ENCODE assay signal across 8 cellular contexts in genomic region chr19:10654610-10655456, GRCh38. TPM values are rescaled to one million over a fixed set of nuclear protein-coding genes. Genes with fewer than 3 reads are reported as not detected.
DNase-seq lines count a peak whose midpoint lies in the region; ATAC-seq and TF ChIP-seq lines count a peak whose summit lies in the region.

No MANE protein-coding gene starts in this region.

- CTCF ChIA-PET in activated CD8-positive, alpha-beta memory T cell treated with anti-CD3 and anti-CD28 coated beads, Interleukin-2, amount 10 ng/mL, durations not matched to agents 7 days and 5 days (lab: Charles Lee): interaction anchor here (1.0 to 2.5 kb wide), 8 partner anchors 9 to 210 kb away, joined by 3 to 11 read pairs (median 4); partner anchors contain the start of genes DNM2 and QTRT1

- H3K27ac Mint-ChIP-seq in activated CD8-positive, alpha-beta memory T cell treated with anti-CD3 and anti-CD28 coated beads, Interleukin-2, amount 10 ng/mL, durations not matched to agents 7 days and 5 days: peak overlapping the region; percentile 82
- peak overlapping the region; percentile 98 for H3K27ac Mint-ChIP-seq in stimulated activated naive CD8-positive, alpha-beta T cell treated with anti-CD3 and anti-CD28 coated beads, Interleukin-15, Interleukin-2, amounts not matched to agents 100 ng/mL and 50 ng/mL, for 24 hours

- DNase-seq in GM13976 (ENCODE audit: low spot score) (peak; percentile 89), NCI-H345 treated with DMSO at 0.1 percent for 48 hours (lab: John Stamatoyannopoulos, UW; ENCODE audit: unreplicated experiment) (peak; percentile 30), epithelial cell of proximal tubule (ENCODE audit: low read depth) (no peak)
- DNase-seq in activated CD8-positive, alpha-beta memory T cell treated with anti-CD3 and anti-CD28 coated beads, Interleukin-2, amount 10 ng/mL, durations not matched to agents 7 days and 5 days: peak; percentile 77

- no peaks in the 10 kb centered on the region for H3K36me3 ChIP-seq in muscle layer of colon (ENCODE audit: insufficient read depth, low read length)

- TF ChIP-seq CTCF in GM13976 (IDR thresholded peaks at IDR 0.05; ENCODE audit: borderline replicate concordance, control extremely low read depth, extremely low read depth, insufficient read depth, missing control alignments): no peak
- TF ChIP-seq CTCF in epithelial cell of proximal tubule (conservative IDR thresholded peaks at IDR 0.05; ENCODE audit: low read depth, low read length): no peak

- H3K27me3 Mint-ChIP-seq in activated CD8-positive, alpha-beta memory T cell treated with anti-CD3 and anti-CD28 coated beads, Interleukin-2, amount 10 ng/mL, durations not matched to agents 7 days and 5 days: no peaks in the 10 kb centered on the region
- H3K27me3 Mint-ChIP-seq in stimulated activated naive CD8-positive, alpha-beta T cell treated with anti-CD3 and anti-CD28 coated beads, Interleukin-15, Interleukin-2, amounts not matched to agents 100 ng/mL and 50 ng/mL, for 24 hours: peaks cover 3% of the 10 kb centered on the region

- peak overlapping the region; percentile 90 for H3K27ac ChIP-seq in muscle layer of colon (ENCODE audit: low read depth, low read length)

- H3K9ac ChIP-seq in muscle layer of colon (ENCODE audit: low read length): peak overlapping the region; percentile 68

- H3K27me3 ChIP-seq in muscle layer of colon (ENCODE audit: control insufficient read depth in 1 of 2, insufficient read depth in 2 of 2, low read length in 2 of 2): no peaks in the 10 kb centered on the region

- ATAC-seq in HG02885 (IDR thresholded peaks at IDR 0.05; ENCODE audit: poor library complexity, unreplicated experiment) (peak; percentile 34), GM19395 (IDR thresholded peaks at IDR 0.05; ENCODE audit: unreplicated experiment) (no peak)
- peak; percentile 27 for ATAC-seq in activated CD8-positive, alpha-beta memory T cell treated with anti-CD3 and anti-CD28 coated beads, Interleukin-2, amount 10 ng/mL, durations not matched to agents 7 days and 5 days

- H3K9me3 ChIP-seq in muscle layer of colon (ENCODE audit: low read length): no peaks in the 10 kb centered on the region

- H3K4me3 Mint-ChIP-seq in activated CD8-positive, alpha-beta memory T cell treated with anti-CD3 and anti-CD28 coated beads, Interleukin-2, amount 10 ng/mL, durations not matched to agents 7 days and 5 days: peak overlapping the region; percentile 84
- peak overlapping the region; percentile 99 for H3K4me3 Mint-ChIP-seq in stimulated activated naive CD8-positive, alpha-beta T cell treated with anti-CD3 and anti-CD28 coated beads, Interleukin-15, Interleukin-2, amounts not matched to agents 100 ng/mL and 50 ng/mL, for 24 hours

- H3K4me3 ChIP-seq in epithelial cell of proximal tubule (ENCODE audit: low read depth, low read length) (peak overlapping the region; percentile 83), muscle layer of colon (ENCODE audit: low read depth in 1 of 2, low read length in 2 of 2) (peak overlapping the region; percentile 58 to 85)

- H3K4me1 Mint-ChIP-seq in activated CD8-positive, alpha-beta memory T cell treated with anti-CD3 and anti-CD28 coated beads, Interleukin-2, amount 10 ng/mL, durations not matched to agents 7 days and 5 days: peaks cover 39% of the 10 kb centered on the region
- peaks cover 68% of the 10 kb centered on the region for H3K4me1 Mint-ChIP-seq in stimulated activated naive CD8-positive, alpha-beta T cell treated with anti-CD3 and anti-CD28 coated beads, Interleukin-15, Interleukin-2, amounts not matched to agents 100 ng/mL and 50 ng/mL, for 24 hours (ENCODE audit: low read depth)

- in situ Hi-C loops in GM13976 (cut with MboI; ENCODE audit: low sequenced_read_pairs, unreplicated experiment): no loop called here

- peaks cover 35% of the 10 kb centered on the region for H3K4me1 ChIP-seq in muscle layer of colon (ENCODE audit: insufficient read depth, low read length)

- H3K36me3 Mint-ChIP-seq in activated CD8-positive, alpha-beta memory T cell treated with anti-CD3 and anti-CD28 coated beads, Interleukin-2, amount 10 ng/mL, durations not matched to agents 7 days and 5 days: peaks cover 35% of the 10 kb centered on the region
- H3K36me3 Mint-ChIP-seq in stimulated activated naive CD8-positive, alpha-beta T cell treated with anti-CD3 and anti-CD28 coated beads, Interleukin-15, Interleukin-2, amounts not matched to agents 100 ng/mL and 50 ng/mL, for 24 hours (ENCODE audit: low read depth): peaks cover 44% of the 10 kb centered on the region

- H3K9me3 Mint-ChIP-seq in activated CD8-positive, alpha-beta memory T cell treated with anti-CD3 and anti-CD28 coated beads, Interleukin-2, amount 10 ng/mL, durations not matched to agents 7 days and 5 days (ENCODE audit: low read depth): no peaks in the 10 kb centered on the region
- no peaks in the 10 kb centered on the region for H3K9me3 Mint-ChIP-seq in stimulated activated naive CD8-positive, alpha-beta T cell treated with anti-CD3 and anti-CD28 coated beads, Interleukin-15, Interleukin-2, amounts not matched to agents 100 ng/mL and 50 ng/mL, for 24 hours

RNA-seq across cellular contexts. Expression of gene ILF3, which starts 0.7 kb away (rescaled TPM):
- 100 to 1,000 TPM; 418 to 431 TPM for total RNA-seq in activated CD8-positive, alpha-beta memory T cell treated with anti-CD3 and anti-CD28 coated beads, Interleukin-2, amount 10 ng/mL, durations not matched to agents 7 days and 5 days
- 125 and 208 TPM in 2 replicates for total RNA-seq in epithelial cell of proximal tubule

RNA-seq across cellular contexts. Expression of gene SLC44A2, which starts 29.5 kb away (rescaled TPM):
- 10 to 100 TPM; 83.4 to 86.8 TPM for total RNA-seq in activated CD8-positive, alpha-beta memory T cell treated with anti-CD3 and anti-CD28 coated beads, Interleukin-2, amount 10 ng/mL, durations not matched to agents 7 days and 5 days
- 48.5 and 52.0 TPM in 2 replicates for total RNA-seq in epithelial cell of proximal tubule

RNA-seq across cellular contexts. Expression of gene QTRT1, which starts 46.4 kb away (rescaled TPM):
- total RNA-seq in activated CD8-positive, alpha-beta memory T cell treated with anti-CD3 and anti-CD28 coated beads, Interleukin-2, amount 10 ng/mL, durations not matched to agents 7 days and 5 days: 10 to 100 TPM; 40.1 to 48.8 TPM
- 21.7 and 33.4 TPM in 2 replicates for total RNA-seq in epithelial cell of proximal tubule
